Comparison of ENCODE assay signal across 8 cellular contexts in the genomic region with DNA sequence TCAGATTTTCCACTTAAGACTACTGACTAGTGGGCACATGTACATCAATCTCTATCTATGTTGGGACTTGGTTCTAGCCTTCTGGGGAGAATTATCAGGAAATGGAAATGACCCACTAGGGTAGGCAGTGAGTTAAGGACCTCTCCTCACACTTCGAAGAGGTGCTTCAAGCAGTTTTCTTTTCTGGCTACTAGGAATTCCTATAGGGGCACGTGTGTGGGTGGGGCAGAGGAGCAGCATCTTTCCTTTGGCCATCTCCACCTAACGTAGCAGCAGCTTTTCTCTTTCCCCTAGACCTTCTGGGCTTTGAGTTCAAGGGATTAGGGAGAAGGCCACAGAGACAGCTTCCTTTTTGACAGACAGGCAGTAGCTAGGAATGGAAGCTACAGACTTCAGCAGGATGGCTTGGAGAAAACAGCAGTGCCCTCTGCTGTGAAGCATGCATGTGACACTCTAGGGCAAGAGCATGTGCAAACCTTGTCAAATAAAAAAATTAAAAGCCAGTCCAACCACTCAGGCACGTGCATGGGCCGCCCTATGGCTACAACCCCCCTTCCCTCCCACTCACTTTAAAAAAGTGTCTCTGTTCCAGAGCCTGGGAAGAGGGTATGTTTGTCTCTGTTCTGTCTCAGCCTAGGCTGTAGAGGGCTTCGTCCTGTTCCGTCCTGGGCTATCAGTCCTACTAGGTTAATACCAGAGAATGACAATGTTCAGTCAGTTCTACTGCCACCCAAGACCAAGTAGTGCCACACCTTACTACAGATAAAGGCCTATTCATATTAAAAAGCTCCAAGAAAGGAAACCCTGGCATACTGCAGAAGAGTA. TPM values are rescaled to one million over a fixed set of nuclear protein-coding genes. Genes with fewer than 3 reads are reported as not detected.
DNase-seq lines count a peak whose midpoint lies in the region; ATAC-seq, FAIRE-seq and TF ChIP-seq lines count a peak whose summit lies in the region.

No MANE protein-coding gene starts in this region.

- H4K20me1 ChIP-seq in OCI-LY3 (ENCODE audit: insufficient read depth, low read length) (no peaks in the 10 kb centered on the region), H1 (replicated peaks in 1 of 2; ENCODE audit: control insufficient read depth in 1 of 2, insufficient read depth in 2 of 2, low read length in 2 of 2) (no peaks in the 10 kb centered on the region)

- no peaks in the 10 kb centered on the region for H3K23me2 ChIP-seq in H1 (ENCODE audit: low read depth, low read length)

- H3K4me1 Mint-ChIP-seq in activated T-helper 2 cell treated with anti-CD3 and anti-CD28 coated beads, Interferon-gamma antibody, Interleukin-2, Interleukin-4, amounts not matched to agents 10 μg/mL and 5 μg/mL and 100 μg/mL, durations not matched to agents 14 hours and 24 hours and 36 hours (ENCODE audit: low read depth) = peaks cover 3% of the 10 kb centered on the region

- H3K27ac Mint-ChIP-seq in activated T-helper 2 cell treated with anti-CD3 and anti-CD28 coated beads, Interferon-gamma antibody, Interleukin-2, Interleukin-4, amounts not matched to agents 10 μg/mL and 5 μg/mL and 100 μg/mL, durations not matched to agents 14 hours and 24 hours and 36 hours = no peak overlapping the region

- H3K56ac ChIP-seq in H1 (replicated peaks; ENCODE audit: insufficient read length, low read depth, low read length) = no peak overlapping the region

- H2BK15ac ChIP-seq in H1 (ENCODE audit: low read length) = no peak overlapping the region

- WGBS in H1 (ENCODE audit: extremely low coverage in 1 of 2, insufficient coverage in 1 of 2, insufficient read length in 1 of 2, insufficient replicate concordance in 2 of 2, low coverage in 1 of 2, low lambda C conversion rate in 2 of 2, missing lambda C conversion rate in 1 of 2), 2 experiments = 87% methylated on average over 7 of the region's 7 CpGs; no CpG with 5 or more reads in 1 of the 2 experiments

- peak; percentile 29 for DNase-seq in COLO668 (lab: John Stamatoyannopoulos, UW; ENCODE audit: unreplicated experiment)
- peak; percentile 43 for DNase-seq in H4 (ENCODE audit: low spot score)
- no peak for DNase-seq in H1 (ENCODE audit: low read depth in 1 of 2, low spot score in 2 of 2)
- peak in 1 of 3 donors; percentile 26 for DNase-seq in mucosa of descending colon
- DNase-seq in activated T-helper 2 cell treated with anti-CD3 and anti-CD28 coated beads, Interferon-gamma antibody, Interleukin-2, Interleukin-4, amounts not matched to agents 10 μg/mL and 5 μg/mL and 100 μg/mL, durations not matched to agents 14 hours and 24 hours and 36 hours (ENCODE audit: low spot score) = no peak

- intact Hi-C loops in mucosa of descending colon (cut with DNase I, micrococcal nuclease) = no loop called here
- intact Hi-C loops in activated T-helper 2 cell treated with anti-CD3 and anti-CD28 coated beads, Interferon-gamma antibody, Interleukin-2, Interleukin-4, amounts not matched to agents 10 μg/mL and 5 μg/mL and 100 μg/mL, durations not matched to agents 14 hours and 24 hours and 36 hours (cut with micrococcal nuclease) = no loop called here

- H4K91ac ChIP-seq in H1 (replicated peaks; ENCODE audit: insufficient read length, low read length) = no peak overlapping the region

- no peaks in the 10 kb centered on the region for H3K79me2 ChIP-seq in OCI-LY3 (ENCODE audit: low read length)
- H3K79me2 ChIP-seq in H1 (ENCODE audit: control insufficient read depth in 1 of 2, insufficient read depth in 2 of 2, low read length in 2 of 2) = no peaks in the 10 kb centered on the region

- H3K23ac ChIP-seq in H1 (ENCODE audit: insufficient read length) = no peak overlapping the region

- CTCF ChIA-PET in H1 (lab: Charles Lee; ENCODE audit: partially characterized antibody) = interaction anchor here (0.7 to 10.8 kb wide), 26 partner anchors 9 to 248 kb away, joined by 3 to 128 read pairs (median 4); a partner anchor contains a TSS

- H3K9ac ChIP-seq in OCI-LY3 (ENCODE audit: low read length) (no peak overlapping the region), H1 (replicated peaks in 1 of 4; ENCODE audit: extremely low read depth in 1 of 4, low read depth in 3 of 4, low read length in 3 of 4) (no peak overlapping the region)

- no peaks in the 10 kb centered on the region for H3K9me3 ChIP-seq in OCI-LY3 (ENCODE audit: insufficient read depth, low read length)
- no peaks in the 10 kb centered on the region for H3K9me3 ChIP-seq in H1 (ENCODE audit: insufficient read depth in 2 of 2, low read depth in 1 of 2, low read length in 1 of 2)
- H3K9me3 ChIP-seq in mucosa of descending colon = no peaks in the 10 kb centered on the region

- H4K5ac ChIP-seq in H1 (ENCODE audit: insufficient read length, low read depth, low read length) = no peak overlapping the region

- no peak overlapping the region for H4K8ac ChIP-seq in H1 (ENCODE audit: extremely low read depth, insufficient read depth, low read length)

- peak; percentile 83 to 88 for TF ChIP-seq RAD21 in H1 (IDR thresholded peaks at IDR 0.05 in 1 of 2, conservative IDR thresholded peaks at IDR 0.05 in 1 of 2; ENCODE audit: low read depth in 2 of 2, low read length in 2 of 2)

- no peak overlapping the region for H2BK12ac ChIP-seq in H1 (ENCODE audit: low read depth, low read length)

- TF ChIP-seq POLR2A in H1 (IDR thresholded peaks at IDR 0.05; ENCODE audit: control extremely low read depth in 1 of 2, low read depth in 2 of 2, low read length in 2 of 2) = no peak

- H2AFZ ChIP-seq in OCI-LY3 (ENCODE audit: low read depth, low read length) = no peak overlapping the region
- no peak overlapping the region for H2AFZ ChIP-seq in H1 (ENCODE audit: low read length)

- POLR2A ChIA-PET in H1 (lab: Charles Lee; ENCODE audit: partially characterized antibody) = interaction anchor here (0.9 to 1.4 kb wide), 4 partner anchors 10 to 70 kb away, joined by 3 to 4 read pairs (median 3); a partner anchor contains a TSS

- no peaks in the 10 kb centered on the region for H3K9me3 Mint-ChIP-seq in activated T-helper 2 cell treated with anti-CD3 and anti-CD28 coated beads, Interferon-gamma antibody, Interleukin-2, Interleukin-4, amounts not matched to agents 10 μg/mL and 5 μg/mL and 100 μg/mL, durations not matched to agents 14 hours and 24 hours and 36 hours

- H3K4me2 ChIP-seq in OCI-LY3 (ENCODE audit: low read length) (no peak overlapping the region), H1 (ENCODE audit: insufficient read depth in 1 of 2, low read depth in 2 of 2, low read length in 2 of 2) (no peak overlapping the region)

- H3K4me3 ChIP-seq in OCI-LY3 (ENCODE audit: low read length) (no peak overlapping the region), H1 (ENCODE audit: extremely low read depth in 1 of 4, insufficient read depth in 2 of 4, low read depth in 3 of 4, low read length in 4 of 4) (no peak overlapping the region), mucosa of descending colon (no peak overlapping the region)

- no peak overlapping the region for H2AK5ac ChIP-seq in H1 (ENCODE audit: low read depth, low read length)

- H3K27me3 ChIP-seq in OCI-LY3 (ENCODE audit: low read depth, low read length) (no peaks in the 10 kb centered on the region), H1 (replicated peaks in 1 of 4; ENCODE audit: control insufficient read depth in 3 of 4, extremely low read depth in 1 of 4, insufficient read depth in 3 of 4, low read length in 3 of 4) (no peaks in the 10 kb centered on the region)

- H3K14ac ChIP-seq in H1 (ENCODE audit: insufficient read length) = no peak overlapping the region

- H2BK5ac ChIP-seq in H1 (ENCODE audit: low read depth, low read length) = no peak overlapping the region

- H3K27ac ChIP-seq in OCI-LY3 (ENCODE audit: low read length) (no peak overlapping the region), H1 (ENCODE audit: low read depth, low read length) (no peak overlapping the region)

- ATAC-seq in mucosa of descending colon (peak; percentile 64), HG03354 (IDR thresholded peaks at IDR 0.05; ENCODE audit: poor library complexity, severe bottlenecking, unreplicated experiment) (no peak), GM21619 (IDR thresholded peaks at IDR 0.05; ENCODE audit: unreplicated experiment) (no peak)

- no peak overlapping the region for H3K18ac ChIP-seq in H1 (ENCODE audit: extremely low read depth, low read length)

- H3K4me1 ChIP-seq in OCI-LY3 (ENCODE audit: low read length) = peaks cover 4% of the 10 kb centered on the region; the same call in 1 of the 2 replicates
- H3K4me1 ChIP-seq in H1 (replicated peaks in 1 of 4; ENCODE audit: control insufficient read depth in 3 of 4, insufficient read depth in 4 of 4, low read length in 3 of 4) = no peaks in the 10 kb centered on the region
- no peaks in the 10 kb centered on the region for H3K4me1 ChIP-seq in mucosa of descending colon (ENCODE audit: low read depth)

- peak; percentile 97 for FAIRE-seq in H1 (lab: Jason Lieb, UNC)

- H2BK20ac ChIP-seq in H1 (ENCODE audit: low read length) = no peak overlapping the region

- H2BK120ac ChIP-seq in H1 (replicated peaks; ENCODE audit: low read depth, low read length) = no peak overlapping the region

- no peak overlapping the region for H3K4me3 Mint-ChIP-seq in activated T-helper 2 cell treated with anti-CD3 and anti-CD28 coated beads, Interferon-gamma antibody, Interleukin-2, Interleukin-4, amounts not matched to agents 10 μg/mL and 5 μg/mL and 100 μg/mL, durations not matched to agents 14 hours and 24 hours and 36 hours (ENCODE audit: low read depth)

- TF ChIP-seq EP300 in H1 (IDR thresholded peaks at IDR 0.05; ENCODE audit: borderline replicate concordance in 1 of 2, low read depth in 2 of 2, low read length in 2 of 2) = no peak

- peak; percentile 32; the same call in 1 of the 2 replicates for TF ChIP-seq CTCF in OCI-LY3 (IDR thresholded peaks at IDR 0.05; ENCODE audit: low read depth, low read length)
- TF ChIP-seq CTCF in H1 (IDR thresholded peaks at IDR 0.05; ENCODE audit: control extremely low read depth in 1 of 3, insufficient read depth in 1 of 3, low read depth in 1 of 3, low read length in 3 of 3) = peak; percentile 47 to 78 (median 75)
- TF ChIP-seq CTCF in mucosa of descending colon (IDR thresholded peaks at IDR 0.05) = no peak

- peaks cover 13% of the 10 kb centered on the region for H3K36me3 Mint-ChIP-seq in activated T-helper 2 cell treated with anti-CD3 and anti-CD28 coated beads, Interferon-gamma antibody, Interleukin-2, Interleukin-4, amounts not matched to agents 10 μg/mL and 5 μg/mL and 100 μg/mL, durations not matched to agents 14 hours and 24 hours and 36 hours (ENCODE audit: low read depth)

- H3K36me3 ChIP-seq in OCI-LY3 (replicated peaks; ENCODE audit: low read depth, low read length) (no peaks in the 10 kb centered on the region), H1 (ENCODE audit: control insufficient read depth in 2 of 4, insufficient read depth in 4 of 4, low read length in 3 of 4) (peaks cover 4 to 26% (median 12%) of the 10 kb centered on the region in 4 experiments; a peak in 6 of 8 replicates), mucosa of descending colon (ENCODE audit: low read depth) (no peaks in the 10 kb centered on the region)

- H3K27me3 Mint-ChIP-seq in activated T-helper 2 cell treated with anti-CD3 and anti-CD28 coated beads, Interferon-gamma antibody, Interleukin-2, Interleukin-4, amounts not matched to agents 10 μg/mL and 5 μg/mL and 100 μg/mL, durations not matched to agents 14 hours and 24 hours and 36 hours (ENCODE audit: low read depth) = no peaks in the 10 kb centered on the region

- no peaks in the 10 kb centered on the region for H3K79me1 ChIP-seq in H1 (ENCODE audit: low read depth, low read length)

- no peak overlapping the region for H3K4ac ChIP-seq in H1 (replicated peaks; ENCODE audit: insufficient read length, low read depth, low read length)

RNA-seq across cellular contexts. Expression of a gene that starts 8.7 kb away (rescaled TPM):
- total RNA-seq in H4 (2014; rRNA removed; shearing (Covaris generic)) = not detected in 2 replicates
- total RNA-seq in H1 (2021; fragmentation: NEBNext Ultra II Directional; extraction: Animal tissue kit (Norgen Biotek cat#: 25700)) = 0.88 and 1.2 TPM in 2 replicates
- 3.4 TPM in 2 replicates for polyA plus RNA-seq in H1 (2011; rRNA removed)
- polyA plus RNA-seq in H1 (2011; cell fraction: cytosol; rRNA removed) = 1.6 TPM
- polyA plus RNA-seq in H1 (2011; cell fraction: nucleus; rRNA removed) = 2.8 TPM
- 1.1 to 2.1 TPM (median 2.0 TPM) in 4 replicates for polyA plus RNA-seq in H1 (2012, experiment 1 of 2)
- polyA plus RNA-seq in H1 (2012, experiment 2 of 2) = 2.5 TPM
- polyA plus RNA-seq in H1 (2013, experiment 1 of 2) = 1.9 TPM
- 2.0 TPM for polyA plus RNA-seq in H1 (2013, experiment 2 of 2)
- polyA minus RNA-seq in H1 (2011; rRNA and poly(A)+ RNA removed) = 1.4 and 2.2 TPM in 2 replicates
- polyA minus RNA-seq in H1 (2011; cell fraction: cytosol; rRNA and poly(A)+ RNA removed) = 0.88 TPM
- polyA minus RNA-seq in H1 (2011; cell fraction: nucleus; rRNA and poly(A)+ RNA removed) = 0.70 TPM
- total RNA-seq in mucosa of descending colon = 1 to 10 TPM in 2 of 3 donors, under 1 TPM in 1; 0.77 to 2.4 (median 1.1) TPM
- 0.16 and 0.32 TPM in 2 replicates for total RNA-seq in activated T-helper 2 cell treated with anti-CD3 and anti-CD28 coated beads, Interferon-gamma antibody, Interleukin-2, Interleukin-4, amounts not matched to agents 10 μg/mL and 5 μg/mL and 100 μg/mL, durations not matched to agents 14 hours and 24 hours and 36 hours

RNA-seq across cellular contexts. Expression of a gene that starts 48.5 kb away (rescaled TPM):
- total RNA-seq in H4 (2014; rRNA removed; shearing (Covaris generic)) = 21.6 and 25.1 TPM in 2 replicates
- total RNA-seq in H1 (2021; fragmentation: NEBNext Ultra II Directional; extraction: Animal tissue kit (Norgen Biotek cat#: 25700)) = 20.8 and 23.2 TPM in 2 replicates
- polyA plus RNA-seq in H1 (2011; rRNA removed) = 12.1 and 18.4 TPM in 2 replicates
- 19.9 TPM for polyA plus RNA-seq in H1 (2011; cell fraction: cytosol; rRNA removed)
- 13.5 TPM for polyA plus RNA-seq in H1 (2011; cell fraction: nucleus; rRNA removed)
- polyA plus RNA-seq in H1 (2012, experiment 1 of 2) = 15.6 to 20.5 TPM (median 19.3 TPM) in 4 replicates
- polyA plus RNA-seq in H1 (2012, experiment 2 of 2) = 13.7 TPM
- polyA plus RNA-seq in H1 (2013, experiment 1 of 2) = 21.5 TPM
- 21.8 TPM for polyA plus RNA-seq in H1 (2013, experiment 2 of 2)
- 20.7 and 28.4 TPM in 2 replicates for polyA minus RNA-seq in H1 (2011; rRNA and poly(A)+ RNA removed)
- 13.6 TPM for polyA minus RNA-seq in H1 (2011; cell fraction: cytosol; rRNA and poly(A)+ RNA removed)
- polyA minus RNA-seq in H1 (2011; cell fraction: nucleus; rRNA and poly(A)+ RNA removed) = 21.7 TPM
- 1 to 10 TPM in 2 of 3 donors, under 1 TPM in 1; 0.79 to 4.1 (median 1.3) TPM for total RNA-seq in mucosa of descending colon
- 8.4 and 9.0 TPM in 2 replicates for total RNA-seq in activated T-helper 2 cell treated with anti-CD3 and anti-CD28 coated beads, Interferon-gamma antibody, Interleukin-2, Interleukin-4, amounts not matched to agents 10 μg/mL and 5 μg/mL and 100 μg/mL, durations not matched to agents 14 hours and 24 hours and 36 hours

RNA-seq across cellular contexts. Expression of a gene that starts 54.9 kb away (rescaled TPM):
- total RNA-seq in H4 (2014; rRNA removed; shearing (Covaris generic)) = 24.8 and 25.8 TPM in 2 replicates
- 57.6 and 58.9 TPM in 2 replicates for total RNA-seq in H1 (2021; fragmentation: NEBNext Ultra II Directional; extraction: Animal tissue kit (Norgen Biotek cat#: 25700))
- polyA plus RNA-seq in H1 (2011; rRNA removed) = 72.7 and 75.3 TPM in 2 replicates
- 53.4 TPM for polyA plus RNA-seq in H1 (2011; cell fraction: cytosol; rRNA removed)
- polyA plus RNA-seq in H1 (2011; cell fraction: nucleus; rRNA removed) = 63.8 TPM
- 41.9 to 50.1 TPM (median 45.5 TPM) in 4 replicates for polyA plus RNA-seq in H1 (2012, experiment 1 of 2)
- polyA plus RNA-seq in H1 (2012, experiment 2 of 2) = 60.5 TPM
- polyA plus RNA-seq in H1 (2013, experiment 1 of 2) = 37.7 TPM
- 38.8 TPM for polyA plus RNA-seq in H1 (2013, experiment 2 of 2)
- polyA minus RNA-seq in H1 (2011; rRNA and poly(A)+ RNA removed) = 63.2 and 71.0 TPM in 2 replicates
- 44.5 TPM for polyA minus RNA-seq in H1 (2011; cell fraction: cytosol; rRNA and poly(A)+ RNA removed)
- 36.9 TPM for polyA minus RNA-seq in H1 (2011; cell fraction: nucleus; rRNA and poly(A)+ RNA removed)
- total RNA-seq in mucosa of descending colon = 10 to 100 TPM; 14.4 to 33.5 (median 14.5) TPM
- total RNA-seq in activated T-helper 2 cell treated with anti-CD3 and anti-CD28 coated beads, Interferon-gamma antibody, Interleukin-2, Interleukin-4, amounts not matched to agents 10 μg/mL and 5 μg/mL and 100 μg/mL, durations not matched to agents 14 hours and 24 hours and 36 hours = 24.4 and 26.1 TPM in 2 replicates

Comparison
In these comparisons a context has a peak if more than half of its experiments do, and no peak if none do; other contexts are left out.
1. DNase-seq: peak in COLO668 (single experiment) and H4 (single experiment); none in H1 (0 of 2) and activated T-helper 2 cell treated with anti-CD3 and anti-CD28 coated beads, Interferon-gamma antibody, Interleukin-2, Interleukin-4, amounts not matched to agents 10 μg/mL and 5 μg/mL and 100 μg/mL, durations not matched to agents 14 hours and 24 hours and 36 hours (single experiment).